In genomic region chr4:88823058-88823919, GRCh38 we compare ENCODE assay signal across 1 cellular context.
TF ChIP-seq lines count a peak whose summit lies in the region.

No MANE protein-coding gene starts in this region.

TF ChIP-seq in HepG2, 621 proteins besides CTCF, POLR2A, EP300 and RAD21 (continued from another document and continues in another):
- TF ChIP-seq BATF2 (CRISPR knock-in tag; IDR thresholded peaks at IDR 0.05): no peak
- no peak for TF ChIP-seq AKAP8 (CRISPR knock-in tag; IDR thresholded peaks at IDR 0.05)
- no peak for TF ChIP-seq DNMT1 (CRISPR knock-in tag; IDR thresholded peaks at IDR 0.05)
- no peak for TF ChIP-seq MTF2 (CRISPR knock-in tag; IDR thresholded peaks at IDR 0.05; ENCODE audit: borderline replicate concordance)
- 0 out of 2 replicates have a peak, but pooled peaks have one; percentile 17 for TF ChIP-seq BCL6 (CRISPR knock-in tag; IDR thresholded peaks at IDR 0.05)
- TF ChIP-seq SMARCC2 (IDR thresholded peaks at IDR 0.05): no peak
- no peak for TF ChIP-seq EHMT2 (IDR thresholded peaks at IDR 0.05; ENCODE audit: borderline replicate concordance, low read depth, low read length)
- no peak for TF ChIP-seq ZNF720 (CRISPR knock-in tag; IDR thresholded peaks at IDR 0.05)
- peak; percentile 44; the same call in 1 of the 2 replicates for TF ChIP-seq SOX5 (CRISPR knock-in tag; IDR thresholded peaks at IDR 0.05; ENCODE audit: borderline replicate concordance)
- TF ChIP-seq HOXA5 (CRISPR knock-in tag; IDR thresholded peaks at IDR 0.05): no peak
- no peak for TF ChIP-seq ZBTB46 (CRISPR knock-in tag; IDR thresholded peaks at IDR 0.05; ENCODE audit: borderline replicate concordance)
- no peak for TF ChIP-seq HIVEP1 (CRISPR knock-in tag; IDR thresholded peaks at IDR 0.05)
- no peak for TF ChIP-seq TAF15 (IDR thresholded peaks at IDR 0.05; ENCODE audit: low read depth, low read length, poor library complexity, severe bottlenecking)
- TF ChIP-seq ZNF572 (CRISPR knock-in tag; IDR thresholded peaks at IDR 0.05): no peak
- TF ChIP-seq ZNF251 (CRISPR knock-in tag; IDR thresholded peaks at IDR 0.05): no peak
- TF ChIP-seq ZNF343 (CRISPR knock-in tag; IDR thresholded peaks at IDR 0.05): no peak
- TF ChIP-seq CENPX (CRISPR knock-in tag; IDR thresholded peaks at IDR 0.05): no peak
- TF ChIP-seq MED13 (CRISPR knock-in tag; IDR thresholded peaks at IDR 0.05): no peak
- TF ChIP-seq PATZ1 (CRISPR knock-in tag; IDR thresholded peaks at IDR 0.05): no peak
- TF ChIP-seq ZNF350 (CRISPR knock-in tag; IDR thresholded peaks at IDR 0.05; ENCODE audit: borderline replicate concordance, low read depth): peak; percentile 66; the same call in 1 of the 2 replicates
- no peak for TF ChIP-seq ZIK1 (CRISPR knock-in tag; IDR thresholded peaks at IDR 0.05; ENCODE audit: borderline replicate concordance, low read depth)
- no peak for TF ChIP-seq PLRG1 (conservative IDR thresholded peaks at IDR 0.05)
- TF ChIP-seq SOX13 (IDR thresholded peaks at IDR 0.05): no peak
- no peak; a peak in 1 of 4 replicates for TF ChIP-seq SOX13 (CRISPR knock-in tag; conservative IDR thresholded peaks at IDR 0.05 in 1 of 2, IDR thresholded peaks at IDR 0.05 in 1 of 2)
- peak; percentile 100 for TF ChIP-seq ZNF317 (CRISPR knock-in tag; IDR thresholded peaks at IDR 0.05)
- TF ChIP-seq CCDC6 (CRISPR knock-in tag; IDR thresholded peaks at IDR 0.05): no peak
- TF ChIP-seq NR3C1 (CRISPR knock-in tag; IDR thresholded peaks at IDR 0.05): no peak
- TF ChIP-seq ZHX2 (IDR thresholded peaks at IDR 0.05; ENCODE audit: low read depth): peak; percentile 57; the same call in 1 of the 2 replicates
- no peak for TF ChIP-seq ZHX2 (CRISPR knock-in tag; IDR thresholded peaks at IDR 0.05; ENCODE audit: borderline replicate concordance)
- no peak for TF ChIP-seq ZNF614 (CRISPR knock-in tag; IDR thresholded peaks at IDR 0.05; ENCODE audit: borderline replicate concordance)
- 0 out of 2 replicates have a peak, but pooled peaks have one; percentile 16 for TF ChIP-seq CREB1 (IDR thresholded peaks at IDR 0.05)
- TF ChIP-seq CREB1 (CRISPR knock-in tag; IDR thresholded peaks at IDR 0.05): peak; percentile 81
- TF ChIP-seq ZNF235 (CRISPR knock-in tag; IDR thresholded peaks at IDR 0.05; ENCODE audit: borderline replicate concordance): no peak
- no peak; the same call in 1 of the 2 replicates for TF ChIP-seq GABPB1 (CRISPR knock-in tag; IDR thresholded peaks at IDR 0.05)
- 0 out of 2 replicates have a peak, but pooled peaks have one; percentile 43 for TF ChIP-seq ZNF598 (CRISPR knock-in tag; IDR thresholded peaks at IDR 0.05; ENCODE audit: borderline replicate concordance)
- TF ChIP-seq CENPT (CRISPR knock-in tag; IDR thresholded peaks at IDR 0.05; ENCODE audit: low read depth): no peak
- TF ChIP-seq AHR (CRISPR knock-in tag; IDR thresholded peaks at IDR 0.05): no peak
- peak; percentile 79 for TF ChIP-seq HDAC1 (CRISPR knock-in tag; IDR thresholded peaks at IDR 0.05)
- TF ChIP-seq ATF7-NPFF (CRISPR knock-in tag; IDR thresholded peaks at IDR 0.05; ENCODE audit: low read depth): no peak
- no peak; the same call in 1 of the 2 replicates for TF ChIP-seq RXRA (CRISPR knock-in tag; IDR thresholded peaks at IDR 0.05)
- no peak for TF ChIP-seq NPAS2 (CRISPR knock-in tag; IDR thresholded peaks at IDR 0.05; ENCODE audit: borderline replicate concordance)
- TF ChIP-seq PRPF4 (IDR thresholded peaks at IDR 0.05; ENCODE audit: low read depth, low read length, poor library complexity, severe bottlenecking): no peak
- peak; percentile 19; the same call in 1 of the 2 replicates for TF ChIP-seq ZNF430 (CRISPR knock-in tag; IDR thresholded peaks at IDR 0.05)
- TF ChIP-seq ZSCAN25 (CRISPR knock-in tag; IDR thresholded peaks at IDR 0.05): peak; percentile 43; the same call in 1 of the 2 replicates
- TF ChIP-seq RORA (CRISPR knock-in tag; IDR thresholded peaks at IDR 0.05): no peak
- no peak for TF ChIP-seq ZNF674 (CRISPR knock-in tag; IDR thresholded peaks at IDR 0.05; ENCODE audit: low read depth)
- TF ChIP-seq RELA (CRISPR knock-in tag; IDR thresholded peaks at IDR 0.05): no peak
- TF ChIP-seq ARNT (IDR thresholded peaks at IDR 0.05): no peak
- TF ChIP-seq TCF7 (IDR thresholded peaks at IDR 0.05; ENCODE audit: low read depth): no peak
- peak; percentile 42; the same call in 1 of the 2 replicates for TF ChIP-seq ZNF574 (CRISPR knock-in tag; IDR thresholded peaks at IDR 0.05)
- TF ChIP-seq ZBTB33 (CRISPR knock-in tag; IDR thresholded peaks at IDR 0.05): no peak
- TF ChIP-seq HMGXB4 (CRISPR knock-in tag; IDR thresholded peaks at IDR 0.05; ENCODE audit: borderline replicate concordance in 1 of 2, low read depth in 1 of 2): peak in 1 of 2 experiments; percentile 66; a peak in 1 of 4 replicates
- TF ChIP-seq REPIN1 (CRISPR knock-in tag; IDR thresholded peaks at IDR 0.05; ENCODE audit: borderline replicate concordance, low read depth): no peak
- TF ChIP-seq NAIF1 (CRISPR knock-in tag; IDR thresholded peaks at IDR 0.05; ENCODE audit: borderline replicate concordance): no peak
- TF ChIP-seq DDIT3 (CRISPR knock-in tag; IDR thresholded peaks at IDR 0.05): no peak
- no peak; the same call in 1 of the 2 replicates for TF ChIP-seq ARNT2 (CRISPR knock-in tag; IDR thresholded peaks at IDR 0.05; ENCODE audit: low read depth)
- no peak for TF ChIP-seq ZNF468 (CRISPR knock-in tag; IDR thresholded peaks at IDR 0.05)
- no peak for TF ChIP-seq ZNF766 (CRISPR knock-in tag; IDR thresholded peaks at IDR 0.05; ENCODE audit: borderline replicate concordance)
